Comparison of ENCODE assay signal across 38 cellular contexts in genomic region chr5:5321137-5321536, GRCh38.
"Had no signal": no experiment of that assay in that cellular context is flagged by ENCODE, and none has a peak within 500 bp of the region (broad histone marks: within the 10 kb centered on the region; RNA-seq: fewer than 3 reads in every experiment).

No MANE protein-coding gene starts in this region.

- FAIRE-seq: bronchial epithelial cell, TTC549 had no signal

- ATAC-seq: activated CD4-positive, alpha-beta T cell treated with anti-CD3 and anti-CD28 coated beads for 36 hours; activated CD4-positive, CD25-positive, alpha-beta regulatory T cell treated with anti-CD3 and anti-CD28 coated beads, Interleukin-2, amount 50 U/mL, for 24 hours; activated CD8-positive, alpha-beta memory T cell treated with anti-CD3 and anti-CD28 coated beads, Interleukin-2, amount 10 ng/mL, durations not matched to agents 7 days and 5 days; activated CD8-positive, alpha-beta T cell treated with anti-CD3 and anti-CD28 coated beads, Interleukin-2, amount 10 ng/mL, durations not matched to agents 7 days and 5 days had no signal

- H3K4me1 Mint-ChIP-seq: activated CD4-positive, alpha-beta memory T cell treated with anti-CD3 and anti-CD28 coated beads, Interleukin-2, amount 10 ng/mL, durations not matched to agents 7 days and 5 days; activated CD4-positive, alpha-beta T cell treated with anti-CD3 and anti-CD28 coated beads for 36 hours; activated CD4-positive, alpha-beta T cell treated with anti-CD3 and anti-CD28 coated beads, Interleukin-2, amount 10 ng/mL, durations not matched to agents 7 days and 5 days; activated CD8-positive, alpha-beta memory T cell treated with anti-CD3 and anti-CD28 coated beads, Interleukin-2, amount 10 ng/mL, durations not matched to agents 7 days and 5 days; activated naive CD4-positive, alpha-beta T cell treated with anti-CD3 and anti-CD28 coated beads, Interleukin-2, amount 10 ng/mL, durations not matched to agents 7 days and 5 days; activated naive CD4-positive, alpha-beta T cell treated with anti-CD3 and anti-CD28 coated beads, Interleukin-2, amount 50 U/mL, for 24 hours; central memory CD8-positive, alpha-beta T cell had no signal

- DNase-seq: activated CD4-positive, alpha-beta memory T cell treated with anti-CD3 and anti-CD28 coated beads, Interleukin-2, amount 10 ng/mL, durations not matched to agents 7 days and 5 days; activated CD4-positive, alpha-beta T cell treated with anti-CD3 and anti-CD28 coated beads for 1 hour; activated CD4-positive, alpha-beta T cell treated with anti-CD3 and anti-CD28 coated beads for 36 hours; activated CD4-positive, alpha-beta T cell treated with anti-CD3 and anti-CD28 coated beads for 48 hours; activated CD4-positive, alpha-beta T cell treated with anti-CD3 and anti-CD28 coated beads, Interleukin-2, amount 10 ng/mL, durations not matched to agents 7 days and 5 days; activated CD4-positive, alpha-beta T cell treated with anti-CD3 and anti-CD28 coated beads, Interleukin-2, amount 50 U/mL, for 48 hours; activated CD4-positive, CD25-positive, alpha-beta regulatory T cell; activated CD8-positive, alpha-beta memory T cell treated with anti-CD3 and anti-CD28 coated beads for 24 hours; activated CD8-positive, alpha-beta memory T cell treated with anti-CD3 and anti-CD28 coated beads, Interleukin-2, amount 10 ng/mL, durations not matched to agents 7 days and 5 days; activated CD8-positive, alpha-beta memory T cell treated with anti-CD3 and anti-CD28 coated beads, Interleukin-2, amount 50 U/mL, for 48 hours; activated CD8-positive, alpha-beta T cell treated with anti-CD3 and anti-CD28 coated beads, Interleukin-2, amount 10 ng/mL, durations not matched to agents 7 days and 5 days; activated effector memory CD4-positive, alpha-beta T cell treated with Interleukin-2 at 50 U/mL for 16 hours; activated gamma-delta T cell; activated naive CD4-positive, alpha-beta T cell treated with anti-CD3 and anti-CD28 coated beads, Interleukin-2, amount 10 ng/mL, durations not matched to agents 7 days and 5 days; activated naive CD4-positive, alpha-beta T cell treated with Interleukin-2 at 50 U/mL for 16 hours; activated T-cell treated with anti-CD3 and anti-CD28 coated beads, Interleukin-2, amount 50 U/mL, for 24 hours; activated T-cell treated with anti-CD3 and anti-CD28 coated beads, Interleukin-2, amount 50 U/mL, for 48 hours; amygdala; anterior cingulate cortex; caudate nucleus; cerebellar nuclear complex; T-helper 1 cell; T-helper 2 cell; T-helper 9 cell; WERI-Rb-1 had no signal

- H3K27ac Mint-ChIP-seq: activated CD4-positive, alpha-beta memory T cell treated with anti-CD3 and anti-CD28 coated beads, Interleukin-2, amount 10 ng/mL, durations not matched to agents 7 days and 5 days; activated CD4-positive, alpha-beta T cell treated with anti-CD3 and anti-CD28 coated beads for 36 hours; activated CD4-positive, alpha-beta T cell treated with anti-CD3 and anti-CD28 coated beads, Interleukin-2, amount 10 ng/mL, durations not matched to agents 7 days and 5 days; activated CD8-positive, alpha-beta memory T cell treated with anti-CD3 and anti-CD28 coated beads, Interleukin-2, amount 10 ng/mL, durations not matched to agents 7 days and 5 days; activated CD8-positive, alpha-beta T cell treated with anti-CD3 and anti-CD28 coated beads, Interleukin-2, amount 10 ng/mL, durations not matched to agents 7 days and 5 days; activated naive CD4-positive, alpha-beta T cell treated with anti-CD3 and anti-CD28 coated beads, Interleukin-2, amount 10 ng/mL, durations not matched to agents 7 days and 5 days; activated naive CD4-positive, alpha-beta T cell treated with anti-CD3 and anti-CD28 coated beads, Interleukin-2, amount 50 U/mL, for 24 hours; activated naive CD8-positive, alpha-beta T cell; activated T-cell treated with anti-CD3 and anti-CD28 coated beads, Interleukin-2, amount 50 U/mL, for 24 hours; activated T-helper 2 cell treated with anti-CD3 and anti-CD28 coated beads, Interferon-gamma antibody, Interleukin-2, Interleukin-4, amounts not matched to agents 10 μg/mL and 5 μg/mL and 100 μg/mL, durations not matched to agents 14 hours and 24 hours and 36 hours; brain; T-helper 1 cell treated with Interleukin-12 subunit alpha and Interleukin-12 subunit beta and Interleukin-4 antibody, amounts not matched to agents 30 μg/mL and 1 μg/mL, for 36 hours; T-helper 2 cell treated with Interferon-gamma antibody and Interleukin-4, amounts not matched to agents 5 μg/mL and 100 μg/mL, for 36 hours; WTC11 had no signal

- H3K27me3 Mint-ChIP-seq: activated CD4-positive, alpha-beta memory T cell treated with anti-CD3 and anti-CD28 coated beads, Interleukin-2, amount 10 ng/mL, durations not matched to agents 7 days and 5 days; activated CD4-positive, alpha-beta T cell treated with anti-CD3 and anti-CD28 coated beads, Interleukin-2, amount 10 ng/mL, durations not matched to agents 7 days and 5 days; activated CD8-positive, alpha-beta memory T cell treated with anti-CD3 and anti-CD28 coated beads, Interleukin-2, amount 10 ng/mL, durations not matched to agents 7 days and 5 days; activated naive CD4-positive, alpha-beta T cell treated with anti-CD3 and anti-CD28 coated beads, Interleukin-2, amount 10 ng/mL, durations not matched to agents 7 days and 5 days; activated naive CD4-positive, alpha-beta T cell treated with anti-CD3 and anti-CD28 coated beads, Interleukin-2, amount 50 U/mL, for 24 hours; activated naive CD8-positive, alpha-beta T cell; activated T-cell treated with anti-CD3 and anti-CD28 coated beads, Interleukin-2, amount 50 U/mL, for 24 hours; central memory CD8-positive, alpha-beta T cell had no signal

- H3K4me1 ChIP-seq: ascending aorta had no signal

- H3K4me3 ChIP-seq: ascending aorta, cardiac muscle cell had no signal

- H3K36me3 ChIP-seq: ascending aorta, cardiac muscle cell, WERI-Rb-1 had no signal

- H3K4me3 Mint-ChIP-seq: activated CD4-positive, alpha-beta memory T cell treated with anti-CD3 and anti-CD28 coated beads, Interleukin-2, amount 10 ng/mL, durations not matched to agents 7 days and 5 days; activated CD4-positive, alpha-beta T cell treated with anti-CD3 and anti-CD28 coated beads for 36 hours; activated CD4-positive, alpha-beta T cell treated with anti-CD3 and anti-CD28 coated beads, Interleukin-2, amount 10 ng/mL, durations not matched to agents 7 days and 5 days; activated CD8-positive, alpha-beta memory T cell treated with anti-CD3 and anti-CD28 coated beads, Interleukin-2, amount 10 ng/mL, durations not matched to agents 7 days and 5 days; activated CD8-positive, alpha-beta T cell treated with anti-CD3 and anti-CD28 coated beads, Interleukin-2, amount 10 ng/mL, durations not matched to agents 7 days and 5 days; activated naive CD4-positive, alpha-beta T cell treated with anti-CD3 and anti-CD28 coated beads, Interleukin-2, amount 10 ng/mL, durations not matched to agents 7 days and 5 days; activated naive CD4-positive, alpha-beta T cell treated with anti-CD3 and anti-CD28 coated beads, Interleukin-2, amount 50 U/mL, for 24 hours; activated naive CD8-positive, alpha-beta T cell; activated T-cell treated with anti-CD3 and anti-CD28 coated beads, Interleukin-2, amount 50 U/mL, for 24 hours; brain; central memory CD8-positive, alpha-beta T cell; T-helper 1 cell treated with Interleukin-12 subunit alpha and Interleukin-12 subunit beta and Interleukin-4 antibody, amounts not matched to agents 30 μg/mL and 1 μg/mL, for 36 hours; T-helper 2 cell treated with Interferon-gamma antibody and Interleukin-4, amounts not matched to agents 5 μg/mL and 100 μg/mL, for 36 hours; WTC11 had no signal

- H3K36me3 Mint-ChIP-seq: activated CD8-positive, alpha-beta memory T cell treated with anti-CD3 and anti-CD28 coated beads, Interleukin-2, amount 10 ng/mL, durations not matched to agents 7 days and 5 days; activated naive CD4-positive, alpha-beta T cell treated with anti-CD3 and anti-CD28 coated beads, Interleukin-2, amount 10 ng/mL, durations not matched to agents 7 days and 5 days; brain had no signal

- H3K27ac ChIP-seq: ascending aorta, cardiac muscle cell, WERI-Rb-1 had no signal

- H3K27me3 ChIP-seq: ascending aorta, cardiac muscle cell had no signal
